24 cellular contexts compared by ENCODE assay signal in the genomic region with DNA sequence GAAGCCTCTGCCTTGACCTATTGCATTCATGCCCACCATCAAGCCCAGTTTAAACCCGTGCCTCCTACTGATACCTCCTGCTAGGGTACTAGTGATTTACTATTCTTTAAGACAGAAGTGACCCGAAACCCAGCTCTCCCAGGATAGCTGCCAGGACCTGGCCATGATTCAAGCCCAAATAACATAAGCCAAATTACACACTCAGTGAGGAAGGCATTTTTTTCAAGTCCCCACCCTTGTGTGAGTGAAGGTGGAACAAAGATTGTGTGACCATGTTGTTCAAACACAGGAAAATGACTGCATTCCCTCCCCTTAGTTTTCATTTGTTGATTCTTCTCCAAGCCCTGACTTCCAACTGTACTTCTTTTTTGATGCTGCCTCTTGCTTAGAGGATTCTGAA. TPM values are rescaled to one million over a fixed set of nuclear protein-coding genes. Genes with fewer than 3 reads are reported as not detected.
DNase-seq lines count a peak whose midpoint lies in the region; ATAC-seq and TF ChIP-seq lines count a peak whose summit lies in the region.
"Had no signal": no experiment of that assay in that cellular context is flagged by ENCODE, and none has a peak within 500 bp of the region (broad histone marks: within the 10 kb centered on the region; RNA-seq: fewer than 3 reads in every experiment).

No MANE protein-coding gene starts in this region.

- H3K4me1 Mint-ChIP-seq in activated CD4-positive, alpha-beta T cell treated with anti-CD3 and anti-CD28 coated beads, Interleukin-2, amount 10 ng/mL, durations not matched to agents 24 days and 14 days: peaks cover 13% of the 10 kb centered on the region

- no peak overlapping the region for H3K4me2 ChIP-seq in PC-9
- H3K4me2 ChIP-seq: smooth muscle cell had no signal

- BruUV-seq in PC-9 (replicated peaks; lab: Mats Ljungman, UMichigan): no TSS peak

- H3K36me3 ChIP-seq in colonic mucosa (no peaks in the 10 kb centered on the region), mucosa of descending colon (ENCODE audit: low read depth) (no peaks in the 10 kb centered on the region), upper lobe of right lung (no peaks in the 10 kb centered on the region), PC-9 (ENCODE audit: low read depth) (no peaks in the 10 kb centered on the region), psoas muscle (ENCODE audit: insufficient read depth in 1 of 2, low read depth in 1 of 2) (no peaks in the 10 kb centered on the region)

- no peak overlapping the region for H2AFZ ChIP-seq in PC-9

- ATAC-seq in mucosa of descending colon (peak; percentile 22), upper lobe of right lung (peak; percentile 6), HG03354 (IDR thresholded peaks at IDR 0.05; ENCODE audit: poor library complexity, severe bottlenecking, unreplicated experiment) (no peak), psoas muscle (no peak)
- ATAC-seq: effector memory CD8-positive, alpha-beta T cell; left cardiac atrium had no signal

- no peaks in the 10 kb centered on the region for H4K20me1 ChIP-seq in PC-9 (ENCODE audit: insufficient read depth)

- H3K79me2 ChIP-seq in PC-9 (ENCODE audit: low read depth): peaks cover 10% of the 10 kb centered on the region

- no peaks in the 10 kb centered on the region for H3K9me3 ChIP-seq in colonic mucosa
- no peaks in the 10 kb centered on the region for H3K9me3 ChIP-seq in mucosa of descending colon
- H3K9me3 ChIP-seq in upper lobe of right lung: no peaks in the 10 kb centered on the region
- no peaks in the 10 kb centered on the region for H3K9me3 ChIP-seq in PC-9 (ENCODE audit: insufficient read depth, low read depth)
- H3K9me3 ChIP-seq in psoas muscle: no peaks in the 10 kb centered on the region

- POLR2A ChIA-PET in PC-9 (lab: Charles Lee; ENCODE audit: unreplicated experiment): no interaction called here

- no peak overlapping the region for H3K4me3 Mint-ChIP-seq in activated CD4-positive, alpha-beta T cell treated with anti-CD3 and anti-CD28 coated beads, Interleukin-2, amount 10 ng/mL, durations not matched to agents 24 days and 14 days
- H3K4me3 Mint-ChIP-seq: activated naive CD8-positive, alpha-beta T cell treated with anti-CD3 and anti-CD28 coated beads for 36 hours; B cell; effector memory CD8-positive, alpha-beta T cell; mesothelial cell of epicardium; nephron progenitor cell had no signal

- CTCF ChIA-PET in PC-9 (lab: Charles Lee): no interaction called here

- H3K9me3 Mint-ChIP-seq in activated CD4-positive, alpha-beta T cell treated with anti-CD3 and anti-CD28 coated beads, Interleukin-2, amount 10 ng/mL, durations not matched to agents 24 days and 14 days: peaks cover 6% of the 10 kb centered on the region
- H3K9me3 Mint-ChIP-seq: effector memory CD8-positive, alpha-beta T cell; mesothelial cell of epicardium; nephron progenitor cell had no signal

- H3K27ac ChIP-seq in colonic mucosa (no peak overlapping the region), upper lobe of right lung (peak overlapping the region; percentile 15), PC-9 (no peak overlapping the region), psoas muscle (no peak overlapping the region)
- H3K27ac ChIP-seq: SK-N-MC had no signal

- intact Hi-C loops in activated CD4-positive, alpha-beta T cell treated with anti-CD3 and anti-CD28 coated beads, Interleukin-2, amount 10 ng/mL, durations not matched to agents 24 days and 14 days (cut with micrococcal nuclease): loop anchor here (10.0 kb wide), 2 partner anchors 1399 to 1559 kb away; partner anchors contain the start of genes KIF16B and SNRPB2
- intact Hi-C loops in colonic mucosa (cut with DNase I) (no loop called here), mucosa of descending colon (cut with DNase I, micrococcal nuclease) (no loop called here), upper lobe of right lung (cut with DNase I) (no loop called here), PC-9 (cut with micrococcal nuclease; ENCODE audit: unreplicated experiment) (no loop called here), psoas muscle (cut with DNase I) (no loop called here)

- no peaks in the 10 kb centered on the region for H3F3A ChIP-seq in PC-9 (ENCODE audit: insufficient read depth, low read depth)

- no peaks in the 10 kb centered on the region for H3K4me1 ChIP-seq in colonic mucosa
- H3K4me1 ChIP-seq in mucosa of descending colon (ENCODE audit: low read depth): peaks cover 2% of the 10 kb centered on the region
- H3K4me1 ChIP-seq in upper lobe of right lung: peaks cover 9% of the 10 kb centered on the region
- peaks cover 8% of the 10 kb centered on the region for H3K4me1 ChIP-seq in PC-9 (replicated peaks; ENCODE audit: insufficient read depth)
- peaks cover 9% of the 10 kb centered on the region for H3K4me1 ChIP-seq in psoas muscle

- H3K36me3 Mint-ChIP-seq in activated CD4-positive, alpha-beta T cell treated with anti-CD3 and anti-CD28 coated beads, Interleukin-2, amount 10 ng/mL, durations not matched to agents 24 days and 14 days (ENCODE audit: low read depth): peaks cover 6% of the 10 kb centered on the region
- H3K36me3 Mint-ChIP-seq: mesothelial cell of epicardium had no signal

- no peaks in the 10 kb centered on the region for H3K27me3 ChIP-seq in colonic mucosa
- H3K27me3 ChIP-seq in upper lobe of right lung: no peaks in the 10 kb centered on the region
- H3K27me3 ChIP-seq in PC-9 (ENCODE audit: insufficient read depth, low read depth): no peaks in the 10 kb centered on the region
- H3K27me3 ChIP-seq in psoas muscle (ENCODE audit: insufficient read depth in 3 of 3, low read length in 2 of 3): no peaks in the 10 kb centered on the region

- H3K4me3 ChIP-seq in colonic mucosa (no peak overlapping the region), mucosa of descending colon (no peak overlapping the region), upper lobe of right lung (no peak overlapping the region), PC-9 (no peak overlapping the region), psoas muscle (no peak overlapping the region)
- H3K4me3 ChIP-seq: SK-N-MC, smooth muscle cell had no signal

- WGBS in psoas muscle, 3 donors: 38 to 42% (median 38%) methylated on average over 2 of the region's 2 CpGs

- H3K9me2 ChIP-seq in PC-9 (ENCODE audit: insufficient read depth): no peaks in the 10 kb centered on the region

- TF ChIP-seq CTCF in colonic mucosa (IDR thresholded peaks at IDR 0.05): no peak
- no peak for TF ChIP-seq CTCF in mucosa of descending colon (IDR thresholded peaks at IDR 0.05)
- TF ChIP-seq CTCF in upper lobe of right lung (IDR thresholded peaks at IDR 0.05): no peak
- TF ChIP-seq CTCF in PC-9 (conservative IDR thresholded peaks at IDR 0.05): no peak
- TF ChIP-seq CTCF in psoas muscle (IDR thresholded peaks at IDR 0.05): no peak

- peak; percentile 51 for DNase-seq in activated CD4-positive, alpha-beta T cell treated with anti-CD3 and anti-CD28 coated beads, Interleukin-2, amount 10 ng/mL, durations not matched to agents 24 days and 14 days
- no peak for DNase-seq in activated CD4-positive, alpha-beta T cell treated with anti-CD3 and anti-CD28 coated beads for 1 hour
- peak; percentile 66 for DNase-seq in colonic mucosa
- DNase-seq in mucosa of descending colon: peak in 1 of 3 donors; percentile 51
- no peak for DNase-seq in upper lobe of right lung
- no peak for DNase-seq in PC-9
- no peak for DNase-seq in psoas muscle
- DNase-seq: activated CD4-positive, alpha-beta T cell treated with anti-CD3 and anti-CD28 coated beads, Interleukin-2, amount 50 U/mL, for 1 hour; activated CD8-positive, alpha-beta memory T cell treated with anti-CD3 and anti-CD28 coated beads, Interleukin-2, amount 50 U/mL, for 4 hours; activated naive CD8-positive, alpha-beta T cell treated with anti-CD3 and anti-CD28 coated beads for 36 hours; effector memory CD8-positive, alpha-beta T cell; IMR-90; left cardiac atrium; NCI-H1417 treated with DMSO at 0.1 percent for 48 hours; NCI-H510A; nephron progenitor cell; RPMI8226; stimulated activated CD4-positive, alpha-beta T cell treated with anti-CD3 and anti-CD28 coated beads, Interleukin-4, amount 100 ng/mL, for 1 hour; stimulated activated naive CD4-positive, alpha-beta T cell had no signal

- H3K9ac ChIP-seq in colonic mucosa (ENCODE audit: low read depth in 2 of 2, low read length in 2 of 2): no peak overlapping the region

- H3K27me3 Mint-ChIP-seq in activated CD4-positive, alpha-beta T cell treated with anti-CD3 and anti-CD28 coated beads, Interleukin-2, amount 10 ng/mL, durations not matched to agents 24 days and 14 days: peaks cover 3% of the 10 kb centered on the region
- H3K27me3 Mint-ChIP-seq: effector memory CD8-positive, alpha-beta T cell had no signal

- no peak overlapping the region for H3K27ac Mint-ChIP-seq in activated CD4-positive, alpha-beta T cell treated with anti-CD3 and anti-CD28 coated beads, Interleukin-2, amount 10 ng/mL, durations not matched to agents 24 days and 14 days
- H3K27ac Mint-ChIP-seq: activated naive CD8-positive, alpha-beta T cell treated with anti-CD3 and anti-CD28 coated beads for 36 hours; B cell; effector memory CD8-positive, alpha-beta T cell; mesothelial cell of epicardium; nephron progenitor cell had no signal

RNA-seq across cellular contexts. Expression of gene KAT14, which starts 3.7 kb away (rescaled TPM):
- 16.5 and 16.8 TPM in 2 replicates for total RNA-seq in activated CD4-positive, alpha-beta T cell treated with anti-CD3 and anti-CD28 coated beads, Interleukin-2, amount 10 ng/mL, durations not matched to agents 24 days and 14 days
- total RNA-seq in colonic mucosa (10 to 100 TPM; 13.1 to 13.4 TPM), mucosa of descending colon (10 to 100 TPM; 13.0 to 23.4 (median 16.6) TPM), upper lobe of right lung (12.5 TPM), PC-9 (2021) (28.4 and 30.6 TPM in 2 replicates), psoas muscle (10 to 100 TPM; 18.4 to 23.9 (median 19.9) TPM)
- 10 to 100 TPM in 2 of 3 donors, 1 to 10 TPM in 1; 7.6 to 29.8 (median 10.3) TPM for polyA plus RNA-seq in psoas muscle

RNA-seq across cellular contexts. Expression of gene PET117, which starts 3.7 kb away (rescaled TPM):
- 18.5 and 19.5 TPM in 2 replicates for total RNA-seq in activated CD4-positive, alpha-beta T cell treated with anti-CD3 and anti-CD28 coated beads, Interleukin-2, amount 10 ng/mL, durations not matched to agents 24 days and 14 days
- 10 to 100 TPM; 16.2 to 17.5 TPM for total RNA-seq in colonic mucosa
- total RNA-seq in mucosa of descending colon: 10 to 100 TPM; 13.6 to 25.6 (median 14.7) TPM
- total RNA-seq in upper lobe of right lung: 11.7 TPM
- 27.5 and 34.7 TPM in 2 replicates for total RNA-seq in PC-9 (2021)
- 10 to 100 TPM; 13.2 to 23.6 (median 15.8) TPM for total RNA-seq in psoas muscle
- 10 to 100 TPM; 18.0 to 29.4 (median 22.9) TPM for polyA plus RNA-seq in psoas muscle

Comparison
In these comparisons a context has a peak if more than half of its experiments do, and no peak if none do; other contexts are left out.
1. DNase-seq: peak in activated CD4-positive, alpha-beta T cell treated with anti-CD3 and anti-CD28 coated beads, Interleukin-2, amount 10 ng/mL, durations not matched to agents 24 days and 14 days (single experiment) and colonic mucosa (single experiment); none in activated CD4-positive, alpha-beta T cell treated with anti-CD3 and anti-CD28 coated beads for 1 hour (single experiment), upper lobe of right lung (single experiment), PC-9 (0 of 2) and psoas muscle (0 of 2).
2. ATAC-seq: peak in mucosa of descending colon (single experiment) and upper lobe of right lung (single experiment); none in HG03354 (single experiment) and psoas muscle (0 of 4).